15 cellular contexts compared by ENCODE assay signal in the genomic region with DNA sequence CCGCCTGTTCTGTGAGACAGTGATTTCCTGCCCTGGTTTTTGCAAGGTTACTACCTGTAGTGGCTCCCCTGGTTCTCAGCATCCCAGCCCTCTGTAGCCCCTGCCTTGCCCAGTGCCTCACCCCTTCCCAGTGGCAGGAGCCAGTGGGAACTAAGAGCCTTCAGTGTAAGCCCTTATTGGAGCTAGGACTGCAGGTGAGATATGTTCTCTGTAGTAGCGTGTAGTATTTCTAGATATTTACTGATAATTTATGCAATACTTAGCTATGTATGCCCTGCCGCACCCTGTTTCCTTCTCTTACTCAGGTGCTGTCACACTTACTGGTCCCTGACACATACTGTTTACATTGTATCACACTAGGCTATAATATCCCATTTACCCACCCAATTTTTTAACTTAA. TPM values are rescaled to one million over a fixed set of nuclear protein-coding genes. Genes with fewer than 3 reads are reported as not detected.
A peak's percentile ranks its signal among the peaks of the same experiment; 100 is the strongest.
DNase-seq lines count a peak whose midpoint lies in the region; ATAC-seq and TF ChIP-seq lines count a peak whose summit lies in the region.
"Had no signal": no experiment of that assay in that cellular context is flagged by ENCODE, and none has a peak within 500 bp of the region (broad histone marks: within the 10 kb centered on the region; RNA-seq: fewer than 3 reads in every experiment).

No MANE protein-coding gene starts in this region.

- peaks cover 7% of the 10 kb centered on the region for H3K4me1 Mint-ChIP-seq in type B pancreatic cell (ENCODE audit: unreplicated experiment)

- H3K36me3 ChIP-seq in liver (ENCODE audit: control insufficient read depth in 4 of 4, insufficient read depth in 3 of 4, low read depth in 1 of 4, low read length in 3 of 4), result no peaks in the 10 kb centered on the region
- H3K36me3 ChIP-seq in right lobe of liver, result no peaks in the 10 kb centered on the region
- no peaks in the 10 kb centered on the region for H3K36me3 ChIP-seq in left lung
- H3K36me3 ChIP-seq: BLaER1 treated with 17β-estradiol and CSF1 and Interleukin-3, amounts not matched to agents 10 nM and 100 nM had no signal

- H3K36me3 Mint-ChIP-seq in type B pancreatic cell, result peaks cover 3% of the 10 kb centered on the region

- 94% methylated on average over 3 of the region's 3 CpGs for WGBS in liver
- WGBS in right lobe of liver (ENCODE audit: insufficient coverage, low coverage, low lambda C conversion rate, missing lambda C conversion rate), result 92% methylated on average over 2 of the region's 3 CpGs

- TF ChIP-seq RAD21 in liver (IDR thresholded peaks at IDR 0.05), result no peak

- H3K9me3 Mint-ChIP-seq in type B pancreatic cell, result peaks cover 3% of the 10 kb centered on the region
- H3K9me3 Mint-ChIP-seq: H9 had no signal

- H3K9me3 ChIP-seq in liver (ENCODE audit: control insufficient read depth in 4 of 4, low read length in 3 of 4) (no peaks in the 10 kb centered on the region), right lobe of liver (no peaks in the 10 kb centered on the region), left lung (no peaks in the 10 kb centered on the region)
- H3K9me3 ChIP-seq: BLaER1 treated with 17β-estradiol and CSF1 and Interleukin-3, amounts not matched to agents 10 nM and 100 nM had no signal

- H3K27ac Mint-ChIP-seq in type B pancreatic cell, result peak overlapping the region; percentile 95
- H3K27ac Mint-ChIP-seq: H9 had no signal

- H3K27me3 ChIP-seq in liver (ENCODE audit: control insufficient read depth in 4 of 4, insufficient read depth in 4 of 4, low read length in 3 of 4), result no peaks in the 10 kb centered on the region
- H3K27me3 ChIP-seq in right lobe of liver, result no peaks in the 10 kb centered on the region
- peaks cover 0 to 25% of the 10 kb centered on the region in 2 donors for H3K27me3 ChIP-seq in left lung

- H3K27me3 Mint-ChIP-seq in type B pancreatic cell, result peaks cover 47% of the 10 kb centered on the region

- intact Hi-C loops in right lobe of liver (cut with DNase I) (no loop called here), left lung (cut with DNase I) (no loop called here)

- peak overlapping the region; percentile 84 to 87 for H3K27ac ChIP-seq in liver (ENCODE audit: low read depth in 1 of 2, low read length in 2 of 2)
- H3K27ac ChIP-seq in right lobe of liver, result peak overlapping the region in 1 of 3 donors; percentile 44
- H3K27ac ChIP-seq in left lung, result no peak overlapping the region
- H3K27ac ChIP-seq: BLaER1 treated with 17β-estradiol and CSF1 and Interleukin-3, amounts not matched to agents 10 nM and 100 nM had no signal

- H3K4me3 Mint-ChIP-seq in type B pancreatic cell, result peak overlapping the region; percentile 68
- H3K4me3 Mint-ChIP-seq: H9 had no signal

- no peak for TF ChIP-seq POLR2A in right lobe of liver (IDR thresholded peaks at IDR 0.05)

- TF ChIP-seq CTCF in liver (IDR thresholded peaks at IDR 0.05; ENCODE audit: low read depth, low read length, missing input control) (no peak), right lobe of liver (IDR thresholded peaks at IDR 0.05) (no peak), epithelial cell of esophagus (IDR thresholded peaks at IDR 0.05; ENCODE audit: insufficient read depth, low read depth, low read length, missing control alignments) (no peak), left lung (IDR thresholded peaks at IDR 0.05) (no peak), type B pancreatic cell (conservative IDR thresholded peaks at IDR 0.05) (no peak)

- H3K4me1 ChIP-seq in liver (ENCODE audit: control insufficient read depth in 4 of 4, insufficient read depth in 4 of 4, low read length in 3 of 4), result peaks cover 3 to 47% (median 28%) of the 10 kb centered on the region in 4 donors
- peaks cover 0 to 24% (median 3%) of the 10 kb centered on the region in 4 donors for H3K4me1 ChIP-seq in right lobe of liver
- H3K4me1 ChIP-seq in left lung, result peaks cover 0 to 24% of the 10 kb centered on the region in 2 donors

- no peak for ATAC-seq in right lobe of liver
- peak; percentile 3 for ATAC-seq in left lung

- no peak overlapping the region for H3K9ac ChIP-seq in liver (ENCODE audit: low read depth in 1 of 2, low read length in 2 of 2)
- H3K9ac ChIP-seq: BLaER1 treated with 17β-estradiol and CSF1 and Interleukin-3, amounts not matched to agents 10 nM and 100 nM had no signal

- H3K4me3 ChIP-seq in liver (ENCODE audit: low read depth in 1 of 3, low read length in 3 of 3) (no peak overlapping the region), right lobe of liver (no peak overlapping the region), epithelial cell of esophagus (ENCODE audit: low read length) (no peak overlapping the region), left lung (no peak overlapping the region)
- H3K4me3 ChIP-seq: BLaER1 treated with 17β-estradiol and CSF1 and Interleukin-3, amounts not matched to agents 10 nM and 100 nM had no signal

- DNase-seq in right lobe of liver, result no peak
- DNase-seq in epithelial cell of esophagus (ENCODE audit: low read depth), result peak; percentile 93
- no peak for DNase-seq in left lung
- no peak for DNase-seq in type B pancreatic cell (ENCODE audit: extremely low spot score, unreplicated experiment)
- no peak for DNase-seq in NCI-H1092 (lab: John Stamatoyannopoulos, UW)
- DNase-seq in NCI-H2029 (lab: John Stamatoyannopoulos, UW), result no peak
- DNase-seq in epidermal melanocyte (ENCODE audit: insufficient read length, low spot score), result no peak
- DNase-seq: H9; NCI-H2107; NCI-H226; NCI-H69; NK-92 treated with Interleukin-12 subunit alpha and Interleukin-12 subunit beta, amount 100 ng/mL, for 24 hours; Right ventricle myocardium superior had no signal

TF ChIP-seq in liver, 16 proteins besides CTCF, POLR2A, EP300 and RAD21:
- TF ChIP-seq NR2F2 (IDR thresholded peaks at IDR 0.05) (no peak), FOXA2 (IDR thresholded peaks at IDR 0.05) (no peak), GABPA (IDR thresholded peaks at IDR 0.05 in 1 of 2, conservative IDR thresholded peaks at IDR 0.05 in 1 of 2) (no peak), SP1 (IDR thresholded peaks at IDR 0.05) (no peak), YY1 (IDR thresholded peaks at IDR 0.05) (no peak), RXRA (IDR thresholded peaks at IDR 0.05) (no peak), TAF1 (conservative IDR thresholded peaks at IDR 0.05) (no peak), EGR1 (IDR thresholded peaks at IDR 0.05; ENCODE audit: low read depth in 2 of 2) (no peak), FOXA1 (IDR thresholded peaks at IDR 0.05) (no peak), JUND (IDR thresholded peaks at IDR 0.05) (no peak), HNF4A (conservative IDR thresholded peaks at IDR 0.05) (no peak), HNF4G (IDR thresholded peaks at IDR 0.05) (no peak)
- TF ChIP-seq, protein P1, sequence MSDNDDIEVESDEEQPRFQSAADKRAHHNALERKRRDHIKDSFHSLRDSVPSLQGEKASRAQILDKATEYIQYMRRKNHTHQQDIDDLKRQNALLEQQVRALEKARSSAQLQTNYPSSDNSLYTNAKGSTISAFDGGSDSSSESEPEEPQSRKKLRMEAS (IDR thresholded peaks at IDR 0.05), result no peak
- TF ChIP-seq, protein P2, sequence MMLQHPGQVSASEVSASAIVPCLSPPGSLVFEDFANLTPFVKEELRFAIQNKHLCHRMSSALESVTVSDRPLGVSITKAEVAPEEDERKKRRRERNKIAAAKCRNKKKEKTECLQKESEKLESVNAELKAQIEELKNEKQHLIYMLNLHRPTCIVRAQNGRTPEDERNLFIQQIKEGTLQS (IDR thresholded peaks at IDR 0.05), result no peak
- TF ChIP-seq, protein P3, sequence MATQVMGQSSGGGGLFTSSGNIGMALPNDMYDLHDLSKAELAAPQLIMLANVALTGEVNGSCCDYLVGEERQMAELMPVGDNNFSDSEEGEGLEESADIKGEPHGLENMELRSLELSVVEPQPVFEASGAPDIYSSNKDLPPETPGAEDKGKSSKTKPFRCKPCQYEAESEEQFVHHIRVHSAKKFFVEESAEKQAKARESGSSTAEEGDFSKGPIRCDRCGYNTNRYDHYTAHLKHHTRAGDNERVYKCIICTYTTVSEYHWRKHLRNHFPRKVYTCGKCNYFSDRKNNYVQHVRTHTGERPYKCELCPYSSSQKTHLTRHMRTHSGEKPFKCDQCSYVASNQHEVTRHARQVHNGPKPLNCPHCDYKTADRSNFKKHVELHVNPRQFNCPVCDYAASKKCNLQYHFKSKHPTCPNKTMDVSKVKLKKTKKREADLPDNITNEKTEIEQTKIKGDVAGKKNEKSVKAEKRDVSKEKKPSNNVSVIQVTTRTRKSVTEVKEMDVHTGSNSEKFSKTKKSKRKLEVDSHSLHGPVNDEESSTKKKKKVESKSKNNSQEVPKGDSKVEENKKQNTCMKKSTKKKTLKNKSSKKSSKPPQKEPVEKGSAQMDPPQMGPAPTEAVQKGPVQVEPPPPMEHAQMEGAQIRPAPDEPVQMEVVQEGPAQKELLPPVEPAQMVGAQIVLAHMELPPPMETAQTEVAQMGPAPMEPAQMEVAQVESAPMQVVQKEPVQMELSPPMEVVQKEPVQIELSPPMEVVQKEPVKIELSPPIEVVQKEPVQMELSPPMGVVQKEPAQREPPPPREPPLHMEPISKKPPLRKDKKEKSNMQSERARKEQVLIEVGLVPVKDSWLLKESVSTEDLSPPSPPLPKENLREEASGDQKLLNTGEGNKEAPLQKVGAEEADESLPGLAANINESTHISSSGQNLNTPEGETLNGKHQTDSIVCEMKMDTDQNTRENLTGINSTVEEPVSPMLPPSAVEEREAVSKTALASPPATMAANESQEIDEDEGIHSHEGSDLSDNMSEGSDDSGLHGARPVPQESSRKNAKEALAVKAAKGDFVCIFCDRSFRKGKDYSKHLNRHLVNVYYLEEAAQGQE (IDR thresholded peaks at IDR 0.05), result no peak
- TF ChIP-seq, protein P4, sequence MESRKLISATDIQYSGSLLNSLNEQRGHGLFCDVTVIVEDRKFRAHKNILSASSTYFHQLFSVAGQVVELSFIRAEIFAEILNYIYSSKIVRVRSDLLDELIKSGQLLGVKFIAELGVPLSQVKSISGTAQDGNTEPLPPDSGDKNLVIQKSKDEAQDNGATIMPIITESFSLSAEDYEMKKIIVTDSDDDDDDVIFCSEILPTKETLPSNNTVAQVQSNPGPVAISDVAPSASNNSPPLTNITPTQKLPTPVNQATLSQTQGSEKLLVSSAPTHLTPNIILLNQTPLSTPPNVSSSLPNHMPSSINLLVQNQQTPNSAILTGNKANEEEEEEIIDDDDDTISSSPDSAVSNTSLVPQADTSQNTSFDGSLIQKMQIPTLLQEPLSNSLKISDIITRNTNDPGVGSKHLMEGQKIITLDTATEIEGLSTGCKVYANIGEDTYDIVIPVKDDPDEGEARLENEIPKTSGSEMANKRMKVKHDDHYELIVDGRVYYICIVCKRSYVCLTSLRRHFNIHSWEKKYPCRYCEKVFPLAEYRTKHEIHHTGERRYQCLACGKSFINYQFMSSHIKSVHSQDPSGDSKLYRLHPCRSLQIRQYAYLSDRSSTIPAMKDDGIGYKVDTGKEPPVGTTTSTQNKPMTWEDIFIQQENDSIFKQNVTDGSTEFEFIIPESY (IDR thresholded peaks at IDR 0.05), result no peak

RNA-seq across cellular contexts. Expression of a gene that starts 3.6 kb away (rescaled TPM):
- 1 to 10 TPM; 1.7 to 4.4 TPM for total RNA-seq in liver
- polyA plus RNA-seq in liver, result 1 to 10 TPM; 1.4 to 1.8 TPM
- 10 to 100 TPM in 1 of 6 experiments, 1 to 10 TPM in 5; 2.6 to 22.5 (median 4.3) TPM for total RNA-seq in right lobe of liver
- total RNA-seq in left lung, result 10 to 100 TPM; 12.1 to 14.1 TPM
- 10.7 and 34.3 TPM in 2 replicates for total RNA-seq in type B pancreatic cell (ENCODE audit: low replicate concordance)

Comparison
In these comparisons a context has a peak if more than half of its experiments do, and no peak if none do; other contexts are left out.
1. H3K27ac ChIP-seq: peak in liver (2 of 2); none in left lung (0 of 2).